ENCODE assay signal across 8 cellular contexts in the genomic region with DNA sequence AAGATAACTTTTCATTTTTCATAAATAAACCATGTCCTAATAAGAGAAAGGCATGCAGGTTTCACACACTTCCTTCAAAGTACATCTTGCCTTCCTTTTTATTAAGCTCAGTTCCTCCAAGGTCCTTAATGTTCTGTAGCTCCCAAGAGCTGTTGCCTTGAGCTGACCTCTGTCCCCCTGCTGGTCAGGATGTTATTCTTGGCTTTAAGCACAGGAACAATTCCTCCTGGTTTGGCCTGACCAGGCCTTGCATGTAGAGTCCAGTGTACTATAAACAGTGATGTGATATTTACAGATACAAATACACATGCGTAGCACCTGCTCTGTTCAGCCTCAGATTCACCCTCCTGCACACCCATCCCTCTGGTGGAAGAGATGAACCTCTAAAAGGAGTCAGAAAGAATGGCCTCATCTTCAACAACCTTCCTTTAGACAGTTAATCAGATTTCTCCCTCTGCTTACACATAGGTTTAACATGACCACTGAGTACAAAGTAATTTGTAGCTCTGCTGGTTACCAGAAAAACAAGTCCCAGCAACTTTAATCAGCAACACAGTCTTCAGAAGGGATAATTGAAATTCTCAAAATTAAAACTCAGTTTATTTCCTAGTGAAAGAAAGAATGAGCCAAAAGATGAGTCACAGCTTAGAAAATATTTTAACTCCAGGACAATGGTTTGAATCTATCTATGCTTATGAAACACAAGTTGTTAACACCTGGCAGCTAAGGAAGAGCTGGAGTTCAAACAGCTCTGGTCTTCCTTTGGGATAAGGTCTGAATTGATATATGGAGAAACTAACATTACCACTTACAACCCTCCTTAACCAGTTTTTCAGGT. TPM values are rescaled to one million over a fixed set of nuclear protein-coding genes. Genes with fewer than 3 reads are reported as not detected.
A peak's percentile ranks its signal among the peaks of the same experiment; 100 is the strongest.
DNase-seq lines count a peak whose midpoint lies in the region; TF ChIP-seq lines count a peak whose summit lies in the region.

No MANE protein-coding gene starts in this region.

- H3K9me3 ChIP-seq in ascending aorta = no peaks in the 10 kb centered on the region
- no peaks in the 10 kb centered on the region for H3K9me3 ChIP-seq in smooth muscle cell (replicated peaks; ENCODE audit: low read depth)

- WGBS in smooth muscle cell (ENCODE audit: low lambda C conversion rate) = 95% methylated on average over 1 of the region's 1 CpG

- H3K4me2 ChIP-seq in smooth muscle cell = no peak overlapping the region

- H3K79me2 ChIP-seq in smooth muscle cell (ENCODE audit: low read depth) = peaks cover 85% of the 10 kb centered on the region

- peak; percentile 30; the same call in 1 of the 2 replicates for TF ChIP-seq RAD21 in Ishikawa (IDR thresholded peaks at IDR 0.05; ENCODE audit: low read depth)

- no peak overlapping the region for H2AFZ ChIP-seq in smooth muscle cell (ENCODE audit: low read depth)

- H3K27ac ChIP-seq in ascending aorta = peak overlapping the region; percentile 47 to 75
- H3K27ac ChIP-seq in smooth muscle cell (ENCODE audit: low read depth) = peak overlapping the region; percentile 22

- TF ChIP-seq CTCF in ascending aorta (IDR thresholded peaks at IDR 0.05) (peak; percentile 17 to 28 (median 20)), smooth muscle cell (IDR thresholded peaks at IDR 0.05; ENCODE audit: borderline replicate concordance, insufficient read depth, poor library complexity, severe bottlenecking) (peak; percentile 42)

- H3K36me3 ChIP-seq in ascending aorta = no peaks in the 10 kb centered on the region
- H3K36me3 ChIP-seq in smooth muscle cell (ENCODE audit: low read depth) = no peaks in the 10 kb centered on the region

- TF ChIP-seq EP300 in Ishikawa (IDR thresholded peaks at IDR 0.05; ENCODE audit: borderline replicate concordance) = no peak

- H3K9ac ChIP-seq in smooth muscle cell (ENCODE audit: low read depth) = no peak overlapping the region

- H3K4me1 ChIP-seq in ascending aorta = peaks cover 12 to 26% of the 10 kb centered on the region in 2 donors
- H3K4me1 ChIP-seq in smooth muscle cell (ENCODE audit: low read depth) = no peaks in the 10 kb centered on the region

- peaks cover 93% of the 10 kb centered on the region for H4K20me1 ChIP-seq in smooth muscle cell (ENCODE audit: low read depth)

- H3K4me3 ChIP-seq in ascending aorta (no peak overlapping the region), smooth muscle cell (no peak overlapping the region)

- peak; percentile 61 for DNase-seq in CD1c-positive myeloid dendritic cell (ENCODE audit: extremely low spot score)
- peak; percentile 13 to 83 for DNase-seq in ascending aorta (ENCODE audit: low spot score in 2 of 2)
- DNase-seq in iPS DF 4.7 (ENCODE audit: extremely low read depth, low spot score) = peak; percentile 38
- no peak for DNase-seq in smooth muscle cell (lab: John Stamatoyannopoulos, UW; ENCODE audit: unreplicated experiment)
- DNase-seq in NCI-H2227 (lab: John Stamatoyannopoulos, UW; ENCODE audit: unreplicated experiment) = no peak
- DNase-seq in central memory CD4-positive, alpha-beta T cell = no peak
- no peak for DNase-seq in NCI-H1092 (lab: John Stamatoyannopoulos, UW)

- intact Hi-C loops in ascending aorta (cut with DNase I) = loop anchor here (5.0 kb wide), 1 partner anchor 45 kb away; a partner anchor contains a TSS

- H3F3A ChIP-seq in smooth muscle cell (ENCODE audit: low read depth) = peaks cover 12% of the 10 kb centered on the region

- H3K27me3 ChIP-seq in ascending aorta (no peaks in the 10 kb centered on the region), smooth muscle cell (ENCODE audit: low read depth) (no peaks in the 10 kb centered on the region)

TF ChIP-seq in Ishikawa, 13 proteins besides CTCF, POLR2A, EP300 and RAD21:
- peak; percentile 71 for TF ChIP-seq NFIC (IDR thresholded peaks at IDR 0.05)
- no peak for TF ChIP-seq TEAD4 (IDR thresholded peaks at IDR 0.05)
- no peak for TF ChIP-seq FOXM1 (IDR thresholded peaks at IDR 0.05; ENCODE audit: borderline replicate concordance, low read depth)
- no peak for TF ChIP-seq TAF1 (IDR thresholded peaks at IDR 0.05; ENCODE audit: low read depth)
- TF ChIP-seq, protein P1, sequence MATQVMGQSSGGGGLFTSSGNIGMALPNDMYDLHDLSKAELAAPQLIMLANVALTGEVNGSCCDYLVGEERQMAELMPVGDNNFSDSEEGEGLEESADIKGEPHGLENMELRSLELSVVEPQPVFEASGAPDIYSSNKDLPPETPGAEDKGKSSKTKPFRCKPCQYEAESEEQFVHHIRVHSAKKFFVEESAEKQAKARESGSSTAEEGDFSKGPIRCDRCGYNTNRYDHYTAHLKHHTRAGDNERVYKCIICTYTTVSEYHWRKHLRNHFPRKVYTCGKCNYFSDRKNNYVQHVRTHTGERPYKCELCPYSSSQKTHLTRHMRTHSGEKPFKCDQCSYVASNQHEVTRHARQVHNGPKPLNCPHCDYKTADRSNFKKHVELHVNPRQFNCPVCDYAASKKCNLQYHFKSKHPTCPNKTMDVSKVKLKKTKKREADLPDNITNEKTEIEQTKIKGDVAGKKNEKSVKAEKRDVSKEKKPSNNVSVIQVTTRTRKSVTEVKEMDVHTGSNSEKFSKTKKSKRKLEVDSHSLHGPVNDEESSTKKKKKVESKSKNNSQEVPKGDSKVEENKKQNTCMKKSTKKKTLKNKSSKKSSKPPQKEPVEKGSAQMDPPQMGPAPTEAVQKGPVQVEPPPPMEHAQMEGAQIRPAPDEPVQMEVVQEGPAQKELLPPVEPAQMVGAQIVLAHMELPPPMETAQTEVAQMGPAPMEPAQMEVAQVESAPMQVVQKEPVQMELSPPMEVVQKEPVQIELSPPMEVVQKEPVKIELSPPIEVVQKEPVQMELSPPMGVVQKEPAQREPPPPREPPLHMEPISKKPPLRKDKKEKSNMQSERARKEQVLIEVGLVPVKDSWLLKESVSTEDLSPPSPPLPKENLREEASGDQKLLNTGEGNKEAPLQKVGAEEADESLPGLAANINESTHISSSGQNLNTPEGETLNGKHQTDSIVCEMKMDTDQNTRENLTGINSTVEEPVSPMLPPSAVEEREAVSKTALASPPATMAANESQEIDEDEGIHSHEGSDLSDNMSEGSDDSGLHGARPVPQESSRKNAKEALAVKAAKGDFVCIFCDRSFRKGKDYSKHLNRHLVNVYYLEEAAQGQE (IDR thresholded peaks at IDR 0.05; ENCODE audit: low read depth) = no peak
- no peak for TF ChIP-seq EGR1 (IDR thresholded peaks at IDR 0.05)
- no peak for TF ChIP-seq ZBTB7A (IDR thresholded peaks at IDR 0.05; ENCODE audit: low read depth)

RNA-seq across cellular contexts. Expression of a gene that starts 46.5 kb away (rescaled TPM):
- total RNA-seq in ascending aorta = 7.1 TPM
- 20.3 and 24.2 TPM in 2 replicates for total RNA-seq in smooth muscle cell
- 21.6 and 23.4 TPM in 2 replicates for polyA plus RNA-seq in smooth muscle cell

Comparison
In these comparisons a context has a peak if more than half of its experiments do, and no peak if none do; other contexts are left out.
1. DNase-seq: peak in CD1c-positive myeloid dendritic cell (single experiment), ascending aorta (2 of 2) and iPS DF 4.7 (single experiment); none in smooth muscle cell (single experiment), NCI-H2227 (single experiment), central memory CD4-positive, alpha-beta T cell (single experiment) and NCI-H1092 (single experiment).